In genomic region chr4:94452476-94453300, GRCh38 we compare ENCODE assay signal across 8 cellular contexts. TPM values are rescaled to one million over a fixed set of nuclear protein-coding genes. Genes with fewer than 3 reads are reported as not detected.
DNase-seq lines count a peak whose midpoint lies in the region; ATAC-seq and TF ChIP-seq lines count a peak whose summit lies in the region.

No MANE protein-coding gene starts in this region.

- TSS peak; percentile 70 for BruUV-seq in Panc1 (replicated peaks; lab: Mats Ljungman, UMichigan)

- peaks cover 45% of the 10 kb centered on the region for H3K4me1 Mint-ChIP-seq in osteocyte (ENCODE audit: unreplicated experiment)

- peak overlapping the region; percentile 95 for H3K4me3 Mint-ChIP-seq in osteocyte (ENCODE audit: unreplicated experiment)

- intact Hi-C loops in Panc1 (cut with micrococcal nuclease; ENCODE audit: unreplicated experiment): no loop called here
- intact Hi-C loops in heart right ventricle (cut with DNase I): loop anchor here (2.0 to 10.0 kb wide), 11 partner anchors 40 to 145 kb away; no protein-coding TSS in a partner anchor

- H3K27ac Mint-ChIP-seq in osteocyte (ENCODE audit: unreplicated experiment): peak overlapping the region; percentile 99

- peak; percentile 15 for ATAC-seq in HG03025 (IDR thresholded peaks at IDR 0.05; ENCODE audit: low FRiP score, unreplicated experiment)
- peak; percentile 88 for ATAC-seq in Panc1
- peak; percentile 73 to 90 (median 82) for ATAC-seq in heart right ventricle

- CTCF ChIA-PET in Panc1 (lab: Charles Lee): no interaction called here

- peaks cover 22% of the 10 kb centered on the region for H3K36me3 Mint-ChIP-seq in osteocyte (ENCODE audit: unreplicated experiment)

- in situ Hi-C loops in Panc1 (cut with HindIII; ENCODE audit: low pct_unique_long_range_greater_than_20kb, low sequenced_read_pairs): no loop called here

- peaks cover 19% of the 10 kb centered on the region; the same call in 1 of the 2 replicates for H3K4me1 ChIP-seq in Panc1 (ENCODE audit: control insufficient read depth, insufficient read depth, low read length)
- peaks cover 0 to 54% (median 28%) of the 10 kb centered on the region in 9 donors for H3K4me1 ChIP-seq in heart right ventricle

- no peaks in the 10 kb centered on the region for H3K27me3 Mint-ChIP-seq in osteocyte (ENCODE audit: unreplicated experiment)

- H3K27ac ChIP-seq in Panc1 (ENCODE audit: low read length) (peak overlapping the region; percentile 79), heart right ventricle (peak overlapping the region; percentile 97 to 100 (median 99))

- DNase-seq in SKM-1 treated with dmso at 0.1 percent for 144 hours (lab: John Stamatoyannopoulos, UW; ENCODE audit: unreplicated experiment) (peak; percentile 34), SKM-1 (lab: John Stamatoyannopoulos, UW; ENCODE audit: unreplicated experiment) (no peak), Panc1 (ENCODE audit: low read depth, low spot score) (no peak), amygdala (lab: John Stamatoyannopoulos, UW) (peak in 45 of 56 donors; percentile 1 to 55 (median 21)), heart right ventricle (peak; percentile 85 to 90), osteocyte (ENCODE audit: extremely low spot score, unreplicated experiment) (peak; percentile 87), NK-92 (lab: John Stamatoyannopoulos, UW; ENCODE audit: unreplicated experiment) (no peak)

- H3K9me3 ChIP-seq in Panc1 (ENCODE audit: control insufficient read depth, insufficient read depth, low read depth, low read length) (no peaks in the 10 kb centered on the region), heart right ventricle (no peaks in the 10 kb centered on the region)

- no peak for TF ChIP-seq CTCF in Panc1 (IDR thresholded peaks at IDR 0.05)
- no peak for TF ChIP-seq CTCF in heart right ventricle (IDR thresholded peaks at IDR 0.05)
- no peak for TF ChIP-seq CTCF in osteocyte (IDR thresholded peaks at IDR 0.05)

- 1% methylated on average over 25 of the region's 25 CpGs for WGBS in heart right ventricle, 2 donors

- H3K4me3 ChIP-seq in Panc1 (ENCODE audit: low read depth in 2 of 2, low read length in 2 of 2) (peak overlapping the region; percentile 74 to 75), heart right ventricle (peak overlapping the region; percentile 91 to 99 (median 96))

- POLR2A ChIA-PET in Panc1 (lab: Charles Lee): interaction anchor here (0.6 to 0.7 kb wide), 2 partner anchors 12 to 500 kb away, joined by 3 read pairs; no protein-coding TSS in a partner anchor

- H3K27me3 ChIP-seq in Panc1 (ENCODE audit: control insufficient read depth, insufficient read depth, low read length) (no peaks in the 10 kb centered on the region), heart right ventricle (no peaks in the 10 kb centered on the region)

- no peaks in the 10 kb centered on the region for H3K9me3 Mint-ChIP-seq in osteocyte (ENCODE audit: unreplicated experiment)

- H3K36me3 ChIP-seq in Panc1 (ENCODE audit: control insufficient read depth, insufficient read depth, low read length) (peaks cover 3% of the 10 kb centered on the region), heart right ventricle (peaks cover 0 to 23% (median 16%) of the 10 kb centered on the region in 9 donors)

RNA-seq across cellular contexts. Expression of gene PDLIM5, which starts 0.9 kb away (rescaled TPM):
- total RNA-seq in Panc1 (2021; ENCODE audit: unreplicated experiment) (44.7 TPM), heart right ventricle (1,000 to 10,000 TPM in 9 of 10 donors, 100 to 1,000 TPM in 1; 856 to 1,549 (median 1,274) TPM), osteocyte (301 and 324 TPM in 2 replicates)
- polyA plus RNA-seq in Panc1 (2012; ENCODE audit: insufficient read length): 20.6 TPM
- polyA plus RNA-seq in heart right ventricle: 100 to 1,000 TPM; 221 to 521 TPM

Comparison
In these comparisons a context has a peak if more than half of its experiments do, and no peak if none do; other contexts are left out.
1. DNase-seq: peak in SKM-1 treated with dmso at 0.1 percent for 144 hours (single experiment), amygdala (45 of 56), heart right ventricle (2 of 2) and osteocyte (single experiment); none in SKM-1 (single experiment), Panc1 (single experiment) and NK-92 (single experiment).
2. ATAC-seq: peak in every context shown above with its lines; median percentile 88 in Panc1; 82 in heart right ventricle; 15 in HG03025.